In the genomic region with DNA sequence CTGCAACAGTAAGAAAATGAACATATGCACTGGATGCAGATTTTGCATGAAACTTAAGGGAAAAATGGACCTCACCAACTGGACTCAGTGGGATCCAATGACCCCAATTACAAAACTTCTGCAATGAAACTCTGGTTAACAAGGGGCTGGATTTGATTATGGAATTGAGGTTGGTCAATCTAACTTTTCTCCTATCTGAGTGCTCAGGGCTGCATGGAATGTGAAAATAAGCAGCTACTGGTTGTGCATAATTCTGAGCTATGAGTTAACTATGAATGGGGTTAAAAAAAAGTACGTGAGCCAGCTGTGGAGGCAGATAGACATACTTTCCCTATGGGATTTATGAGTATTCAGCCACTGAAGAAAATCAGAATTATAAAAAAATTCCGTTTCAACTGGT, we compare ENCODE assay signal across 15 cellular contexts. TPM values are rescaled to one million over a fixed set of nuclear protein-coding genes. Genes with fewer than 3 reads are reported as not detected.
A peak's percentile ranks its signal among the peaks of the same experiment; 100 is the strongest.
DNase-seq lines count a peak whose midpoint lies in the region; TF ChIP-seq lines count a peak whose summit lies in the region.
"Had no signal": no experiment of that assay in that cellular context is flagged by ENCODE, and none has a peak within 500 bp of the region (broad histone marks: within the 10 kb centered on the region; RNA-seq: fewer than 3 reads in every experiment).

No MANE protein-coding gene starts in this region.

- H3K36me3 ChIP-seq in osteoblast (ENCODE audit: insufficient read depth, low read length) = peaks cover 16% of the 10 kb centered on the region
- no peaks in the 10 kb centered on the region for H3K36me3 ChIP-seq in prostate gland
- H3K36me3 ChIP-seq: BLaER1, HAP-1 had no signal

- H3K4me2 ChIP-seq in osteoblast (ENCODE audit: insufficient read depth, low read length) = peak overlapping the region; percentile 49
- H3K4me2 ChIP-seq: BLaER1 had no signal

- intact Hi-C loops in lower leg skin (cut with DNase I; ENCODE audit: low total_unique reads) (no loop called here), prostate gland (cut with DNase I) (no loop called here)

- H3K27ac ChIP-seq in C4-2B (peak overlapping the region; percentile 11), RWPE1 (peak overlapping the region; percentile 57), osteoblast (ENCODE audit: low read depth, low read length) (peak overlapping the region; percentile 14), prostate gland (no peak overlapping the region)
- H3K27ac ChIP-seq: BLaER1 had no signal

- CTCF ChIA-PET in RWPE1 (lab: Yijun Ruan, JAX) = no interaction called here

- H3K9me3 ChIP-seq in osteoblast (ENCODE audit: low read depth, low read length) (no peaks in the 10 kb centered on the region), prostate gland (no peaks in the 10 kb centered on the region)
- H3K9me3 ChIP-seq: HAP-1 had no signal

- POLR2A ChIA-PET in RWPE1 (lab: Yijun Ruan, JAX; ENCODE audit: low non-redundant PET) = no interaction called here

- H3K27me3 ChIP-seq in osteoblast (ENCODE audit: insufficient read depth, low read length) (no peaks in the 10 kb centered on the region), prostate gland (replicated peaks; ENCODE audit: insufficient read depth) (peaks cover 1% of the 10 kb centered on the region)
- H3K27me3 ChIP-seq: BLaER1 had no signal

- H3K79me2 ChIP-seq in osteoblast (ENCODE audit: insufficient read depth, low read length) = peaks cover 8% of the 10 kb centered on the region

- TF ChIP-seq POLR2A in lower leg skin (IDR thresholded peaks at IDR 0.05) (no peak), prostate gland (IDR thresholded peaks at IDR 0.05) (no peak)

- DNase-seq in RWPE1 (ENCODE audit: low spot score) = no peak
- peak; percentile 89 for DNase-seq in fibroblast of peridontal ligament (ENCODE audit: extremely low read depth)
- no peak for DNase-seq in osteoblast (ENCODE audit: insufficient read length, low spot score, missing footprints)
- no peak for DNase-seq in lower leg skin (ENCODE audit: low spot score in 2 of 2)
- no peak for DNase-seq in prostate gland (ENCODE audit: low spot score)
- DNase-seq in NCI-H146 (lab: John Stamatoyannopoulos, UW) = no peak
- DNase-seq in activated CD8-positive, alpha-beta memory T cell treated with anti-CD3 and anti-CD28 coated beads, Interleukin-2, amount 50 U/mL, for 4 hours = no peak
- DNase-seq: MM.1S, NCI-H1105 treated with DMSO at 0.1 percent for 48 hours, NCI-H1930, NCI-H2171 treated with DMSO at 0.1 percent for 48 hours had no signal

- H2AFZ ChIP-seq in osteoblast (ENCODE audit: low read length) = no peak overlapping the region

- H3K4me3 ChIP-seq in osteoblast (ENCODE audit: insufficient read depth, low read length) (no peak overlapping the region), lower leg skin (ENCODE audit: low read depth, poor library complexity, severe bottlenecking) (no peak overlapping the region), prostate gland (no peak overlapping the region)
- H3K4me3 ChIP-seq: BLaER1, HAP-1 had no signal

- no peak for TF ChIP-seq CTCF in C4-2B (conservative IDR thresholded peaks at IDR 0.05)
- no peak for TF ChIP-seq CTCF in RWPE1 (conservative IDR thresholded peaks at IDR 0.05; ENCODE audit: low read depth)
- TF ChIP-seq CTCF in osteoblast (IDR thresholded peaks at IDR 0.05; ENCODE audit: extremely low read depth, low read depth, low read length) = no peak
- no peak for TF ChIP-seq CTCF in lower leg skin (IDR thresholded peaks at IDR 0.05)
- no peak for TF ChIP-seq CTCF in prostate gland (IDR thresholded peaks at IDR 0.05)

- peaks cover 61% of the 10 kb centered on the region for H3K4me1 ChIP-seq in osteoblast (ENCODE audit: insufficient read depth, low read length)
- no peaks in the 10 kb centered on the region for H3K4me1 ChIP-seq in prostate gland (replicated peaks)
- H3K4me1 ChIP-seq: BLaER1, HAP-1 had no signal

- H4K20me1 ChIP-seq in osteoblast (ENCODE audit: insufficient read depth, low read length) = no peaks in the 10 kb centered on the region
- H4K20me1 ChIP-seq: BLaER1 had no signal

- WGBS in lower leg skin, 2 donors = 68 to 86% methylated on average over 2 of the region's 2 CpGs
- 67% methylated on average over 2 of the region's 2 CpGs for WGBS in prostate gland

RNA-seq across cellular contexts. Expression of a gene that starts 9.2 kb away (rescaled TPM):
- total RNA-seq in osteoblast = 63.3 and 72.2 TPM in 2 replicates
- total RNA-seq in lower leg skin = 1 to 10 TPM; 2.6 to 5.8 (median 4.3) TPM
- 10 to 100 TPM in 1 of 2 donors, under 1 TPM in 1; 0.14 to 47.7 TPM for total RNA-seq in prostate gland
- total RNA-seq: Daoy had no signal

Comparison
In these comparisons a context has a peak if more than half of its experiments do, and no peak if none do; other contexts are left out.
1. H3K27ac ChIP-seq: peak in C4-2B (single experiment), RWPE1 (single experiment) and osteoblast (single experiment); none in prostate gland (0 of 2).